Comparison of ENCODE assay signal across 1 cellular context in genomic region chr19:18366027-18366435, GRCh38.
TF ChIP-seq lines count a peak whose summit lies in the region.

No MANE protein-coding gene starts in this region.

TF ChIP-seq in K562, 482 proteins besides CTCF, POLR2A, EP300 and RAD21 (continued from another document):
- TF ChIP-seq RREB1 (CRISPR knock-in tag; IDR thresholded peaks at IDR 0.05) = no peak
- TF ChIP-seq MCM5 (IDR thresholded peaks at IDR 0.05; ENCODE audit: low read depth) = no peak
- no peak for TF ChIP-seq ZNF780A (CRISPR knock-in tag; IDR thresholded peaks at IDR 0.05)
- no peak for TF ChIP-seq ZBTB11 (CRISPR knock-in tag; IDR thresholded peaks at IDR 0.05)
- no peak for TF ChIP-seq NR2C1 (IDR thresholded peaks at IDR 0.05)
- TF ChIP-seq NR2C1 (tag; IDR thresholded peaks at IDR 0.05) = peak; percentile 48
- TF ChIP-seq ZNF766 (CRISPR knock-in tag; conservative IDR thresholded peaks at IDR 0.05) = no peak
- no peak for TF ChIP-seq ZNF134 (CRISPR knock-in tag; conservative IDR thresholded peaks at IDR 0.05)
- TF ChIP-seq ZNF764 (CRISPR knock-in tag; IDR thresholded peaks at IDR 0.05; ENCODE audit: low read depth) = no peak
- TF ChIP-seq ETV5 (CRISPR knock-in tag; IDR thresholded peaks at IDR 0.05; ENCODE audit: low read depth) = no peak
- TF ChIP-seq SOX6 (IDR thresholded peaks at IDR 0.05) = peak; percentile 66
- no peak for TF ChIP-seq SNIP1 (IDR thresholded peaks at IDR 0.05; ENCODE audit: low read depth)
- TF ChIP-seq SIN3A (IDR thresholded peaks at IDR 0.05; ENCODE audit: borderline replicate concordance in 2 of 2, control insufficient read depth in 1 of 2, low read depth in 2 of 2, low read length in 2 of 2) = no peak
- TF ChIP-seq TFAP4 (CRISPR knock-in tag; IDR thresholded peaks at IDR 0.05; ENCODE audit: borderline replicate concordance) = no peak
- no peak for TF ChIP-seq POLR2G (IDR thresholded peaks at IDR 0.05; ENCODE audit: low read depth, low read length)
- TF ChIP-seq FOXP1 (CRISPR knock-in tag; IDR thresholded peaks at IDR 0.05) = no peak
- TF ChIP-seq FOS (IDR thresholded peaks at IDR 0.05; ENCODE audit: extremely low read depth, insufficient read length) = no peak
- TF ChIP-seq ZNF263 (CRISPR knock-in tag; IDR thresholded peaks at IDR 0.05; ENCODE audit: borderline replicate concordance) = no peak
- no peak for TF ChIP-seq COPS2 (conservative IDR thresholded peaks at IDR 0.05)
- no peak for TF ChIP-seq PYGO2 (tag; IDR thresholded peaks at IDR 0.05)
- peak; percentile 64; the same call in 1 of the 2 replicates for TF ChIP-seq ZNF583 (CRISPR knock-in tag; IDR thresholded peaks at IDR 0.05)
- peak; percentile 78 for TF ChIP-seq HDAC8 (tag; IDR thresholded peaks at IDR 0.05)
- no peak for TF ChIP-seq JUND (IDR thresholded peaks at IDR 0.05; ENCODE audit: borderline replicate concordance, low read depth, low read length)
- peak; percentile 43; the same call in 1 of the 3 replicates for TF ChIP-seq JUND (tag; IDR thresholded peaks at IDR 0.05; ENCODE audit: borderline replicate concordance, low read depth, low read length)
- peak; percentile 80; the same call in 1 of the 2 replicates for TF ChIP-seq TCF15 (CRISPR knock-in tag; IDR thresholded peaks at IDR 0.05)
- TF ChIP-seq SRSF7 (optimal IDR thresholded peaks at IDR 0.05; ENCODE audit: low read depth, low read length) = no peak
- TF ChIP-seq E2F3 (CRISPR knock-in tag; IDR thresholded peaks at IDR 0.05) = 0 out of 2 replicates have a peak, but pooled peaks have one; percentile 26
- no peak for TF ChIP-seq ZFX (CRISPR knock-in tag; IDR thresholded peaks at IDR 0.05)
- TF ChIP-seq ZNF324 (CRISPR knock-in tag; IDR thresholded peaks at IDR 0.05) = 0 out of 2 replicates have a peak, but pooled peaks have one; percentile 21
- TF ChIP-seq MXD1 (CRISPR knock-in tag; IDR thresholded peaks at IDR 0.05; ENCODE audit: borderline replicate concordance, poor library complexity, severe bottlenecking) = no peak
- TF ChIP-seq TEAD1 (CRISPR knock-in tag; IDR thresholded peaks at IDR 0.05) = peak in 1 of 2 experiments; percentile 71; a peak in 1 of 4 replicates
- 0 out of 2 replicates have a peak, but pooled peaks have one; percentile 1 for TF ChIP-seq USF2 (CRISPR knock-in tag; IDR thresholded peaks at IDR 0.05)
- no peak for TF ChIP-seq SMARCA4 (IDR thresholded peaks at IDR 0.05)
- TF ChIP-seq HBP1 (CRISPR knock-in tag; IDR thresholded peaks at IDR 0.05) = no peak
- no peak for TF ChIP-seq ZFP30 (CRISPR knock-in tag; IDR thresholded peaks at IDR 0.05; ENCODE audit: borderline replicate concordance)
- TF ChIP-seq SMAD4 (CRISPR knock-in tag; conservative IDR thresholded peaks at IDR 0.05) = peak; percentile 49
- TF ChIP-seq FOSL1 (tag; conservative IDR thresholded peaks at IDR 0.05) = 0 out of 2 replicates have a peak, but pooled peaks have one; percentile 33
- TF ChIP-seq STAT5B (CRISPR knock-in tag; IDR thresholded peaks at IDR 0.05) = no peak
- peak; percentile 61 for TF ChIP-seq PTTG1 (tag; IDR thresholded peaks at IDR 0.05; ENCODE audit: low read depth)
- no peak for TF ChIP-seq CREB3L1 (IDR thresholded peaks at IDR 0.05; ENCODE audit: borderline replicate concordance, low read depth)
- no peak for TF ChIP-seq NUFIP1 (IDR thresholded peaks at IDR 0.05; ENCODE audit: partially characterized antibody)
- TF ChIP-seq MNT (conservative IDR thresholded peaks at IDR 0.05) = 0 out of 4 replicates have a peak, but pooled peaks of 1 of the 2 experiments have one; percentile 40
- TF ChIP-seq BCL6 (CRISPR knock-in tag; IDR thresholded peaks at IDR 0.05) = 0 out of 2 replicates have a peak, but pooled peaks have one; percentile 8
- peak; percentile 53; the same call in 1 of the 2 replicates for TF ChIP-seq ZNF311 (CRISPR knock-in tag; IDR thresholded peaks at IDR 0.05)
- no peak for TF ChIP-seq HDGF (IDR thresholded peaks at IDR 0.05)
- no peak for TF ChIP-seq ZNF277 (CRISPR knock-in tag; IDR thresholded peaks at IDR 0.05; ENCODE audit: borderline replicate concordance)
TF ChIP-seq in K562: peak in this region for 33.
